ENCODE assay signal across 1 cellular context in the genomic region with DNA sequence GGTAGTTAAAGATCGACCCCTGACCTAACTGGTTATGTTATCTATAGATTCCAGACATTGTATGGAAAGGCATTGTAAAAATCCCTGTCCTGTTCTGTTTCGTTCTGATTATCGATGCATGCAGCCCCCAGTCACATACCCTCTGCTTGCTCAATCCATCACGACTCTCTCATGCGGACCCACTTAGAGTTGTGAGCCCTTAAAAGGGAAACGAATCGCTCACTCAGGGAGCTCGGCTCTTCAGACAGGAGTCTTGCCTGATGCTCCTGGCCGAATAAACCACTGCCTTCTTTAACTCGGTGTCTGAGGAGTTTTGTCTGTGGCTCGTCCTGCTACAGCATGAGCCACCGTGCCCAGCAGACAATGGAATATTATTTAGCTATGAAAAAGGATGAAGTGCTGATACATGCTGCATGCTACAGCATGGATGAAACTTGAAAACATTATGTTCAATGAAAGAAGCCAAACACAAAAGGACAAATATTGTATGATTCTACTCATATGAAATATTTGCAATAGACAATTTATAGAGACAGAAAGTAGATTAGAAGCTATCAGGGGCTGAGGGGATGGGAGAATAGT.
TF ChIP-seq lines count a peak whose summit lies in the region.

No MANE protein-coding gene starts in this region.

TF ChIP-seq in A549, 52 proteins besides CTCF, POLR2A, EP300 and RAD21:
- TF ChIP-seq FOXS1 (CRISPR knock-in tag; IDR thresholded peaks at IDR 0.05) (no peak), EHF (CRISPR knock-in tag; IDR thresholded peaks at IDR 0.05) (no peak), TFCP2L1 (CRISPR knock-in tag; IDR thresholded peaks at IDR 0.05) (no peak), CBX8 (IDR thresholded peaks at IDR 0.05) (no peak), ELK1 (IDR thresholded peaks at IDR 0.05; ENCODE audit: low read depth, low read length) (no peak)
- TF ChIP-seq, protein P1, sequence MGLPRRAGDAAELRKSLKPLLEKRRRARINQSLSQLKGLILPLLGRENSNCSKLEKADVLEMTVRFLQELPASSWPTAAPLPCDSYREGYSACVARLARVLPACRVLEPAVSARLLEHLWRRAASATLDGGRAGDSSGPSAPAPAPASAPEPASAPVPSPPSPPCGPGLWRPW (IDR thresholded peaks at IDR 0.05): no peak
